8 cellular contexts compared by ENCODE assay signal in the genomic region with DNA sequence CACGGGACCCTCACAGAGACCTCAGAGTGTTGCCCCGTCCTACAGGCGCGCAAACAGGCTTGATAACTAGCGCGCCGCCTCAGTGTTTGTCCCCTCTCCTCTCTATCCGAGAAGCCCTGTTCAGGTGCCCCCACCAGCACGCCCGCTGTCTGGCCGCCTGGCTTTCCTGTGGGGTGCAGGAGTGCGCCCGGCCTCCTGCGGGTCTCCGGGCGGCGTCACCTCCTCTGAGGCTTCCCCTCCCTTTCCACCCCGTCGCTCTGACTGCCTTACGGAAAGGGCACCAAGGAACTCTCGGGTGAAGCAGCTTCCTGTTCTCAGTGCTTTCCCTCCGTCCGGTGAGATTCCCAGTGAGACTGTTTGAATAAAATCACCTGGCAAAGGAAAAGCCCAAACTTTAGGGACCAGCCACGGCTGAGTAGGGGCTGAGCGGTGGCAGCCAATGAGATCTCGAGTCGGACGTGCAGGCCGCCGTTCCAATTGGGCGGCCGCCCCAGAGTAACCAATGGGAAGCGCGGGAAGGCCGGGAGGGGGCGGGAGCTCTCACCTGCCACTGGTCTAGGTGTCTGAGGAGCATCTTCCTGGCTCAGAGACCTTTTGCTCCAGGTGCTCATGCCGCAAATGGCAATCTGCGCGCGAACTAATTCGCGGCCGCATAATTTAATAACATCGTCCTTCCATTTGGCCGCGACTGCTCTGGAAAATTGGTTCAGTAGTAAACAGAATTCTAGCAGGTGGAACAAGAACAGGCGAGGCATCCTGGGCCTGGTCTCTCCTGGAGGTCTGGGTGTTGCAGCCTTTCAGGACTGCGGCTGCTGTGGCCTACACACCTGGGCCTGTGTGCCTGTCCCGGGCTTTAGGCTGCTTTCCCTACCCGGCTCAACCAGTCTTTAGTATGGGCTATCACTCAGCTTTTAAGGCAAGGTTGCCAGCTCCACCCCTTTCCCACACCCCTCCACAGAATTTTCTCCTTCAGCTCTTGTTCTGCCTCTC. TPM values are rescaled to one million over a fixed set of nuclear protein-coding genes. Genes with fewer than 3 reads are reported as not detected.
DNase-seq lines count a peak whose midpoint lies in the region; ATAC-seq and TF ChIP-seq lines count a peak whose summit lies in the region.
"Not testable (repeated sequence)": the region's sequence is repeated elsewhere in the genome, so short reads cannot be mapped to it uniquely, and the experiment has no call there.

A gene with protein sequence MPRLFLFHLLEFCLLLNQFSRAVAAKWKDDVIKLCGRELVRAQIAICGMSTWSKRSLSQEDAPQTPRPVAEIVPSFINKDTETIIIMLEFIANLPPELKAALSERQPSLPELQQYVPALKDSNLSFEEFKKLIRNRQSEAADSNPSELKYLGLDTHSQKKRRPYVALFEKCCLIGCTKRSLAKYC (minus strand): TSS at position 885 of the 990 bp plus-strand sequence. CDS start 130 bp downstream, at position 755.

- not testable (repeated sequence) for H3K9ac ChIP-seq in smooth muscle cell (ENCODE audit: low read depth)

- H3K4me1 ChIP-seq in smooth muscle cell (ENCODE audit: low read depth) = not testable (repeated sequence)

- not testable (repeated sequence) for H3K79me2 ChIP-seq in smooth muscle cell (ENCODE audit: low read depth)

- H3K4me2 ChIP-seq in smooth muscle cell = peak within 1 kb of the TSS; percentile 42

- CTCF ChIA-PET in activated CD4-positive, alpha-beta memory T cell treated with anti-CD3 and anti-CD28 coated beads for 36 hours (lab: Charles Lee) = not testable (repeated sequence)

- intact Hi-C loops in activated CD4-positive, alpha-beta memory T cell treated with anti-CD3 and anti-CD28 coated beads for 36 hours (cut with micrococcal nuclease) = loop anchor here (5.0 kb wide), 1 partner anchor 152 kb away; a partner anchor contains a TSS

- H3K27me3 ChIP-seq in smooth muscle cell (ENCODE audit: low read depth) = not testable (repeated sequence)

- DNase-seq in NCI-H146 (lab: John Stamatoyannopoulos, UW) = peak; percentile 2
- DNase-seq in activated CD4-positive, alpha-beta memory T cell treated with anti-CD3 and anti-CD28 coated beads for 36 hours = peak; percentile 20
- DNase-seq in dermis blood vessel endothelial cell = peak; percentile 1
- not testable (repeated sequence) for DNase-seq in left lobe of liver (ENCODE audit: low spot score); smooth muscle cell (lab: John Stamatoyannopoulos, UW; ENCODE audit: unreplicated experiment)

- not testable (repeated sequence) for H3F3A ChIP-seq in smooth muscle cell (ENCODE audit: low read depth)

- peak within 1 kb of the TSS; percentile 27 for H2AFZ ChIP-seq in smooth muscle cell (ENCODE audit: low read depth)

- not testable (repeated sequence) for H3K9me3 ChIP-seq in smooth muscle cell (replicated peaks; ENCODE audit: low read depth)

- TF ChIP-seq CTCF in smooth muscle cell (IDR thresholded peaks at IDR 0.05; ENCODE audit: borderline replicate concordance, insufficient read depth, poor library complexity, severe bottlenecking) = not testable (repeated sequence)

- POLR2A ChIA-PET in activated CD4-positive, alpha-beta memory T cell treated with anti-CD3 and anti-CD28 coated beads for 36 hours (lab: Charles Lee) = not testable (repeated sequence)

- not testable (repeated sequence) for H4K20me1 ChIP-seq in smooth muscle cell (ENCODE audit: low read depth)

- not testable (repeated sequence) for H3K9me3 Mint-ChIP-seq in activated CD4-positive, alpha-beta memory T cell treated with anti-CD3 and anti-CD28 coated beads for 36 hours

- peak within 1 kb of the TSS; percentile 14; the same call in 1 of the 2 replicates for H3K4me3 ChIP-seq in GM08714 (ENCODE audit: low read length)
- H3K4me3 ChIP-seq in smooth muscle cell = not testable (repeated sequence)

- peak within 1 kb of the TSS; percentile 9 for H3K27ac Mint-ChIP-seq in activated CD4-positive, alpha-beta memory T cell treated with anti-CD3 and anti-CD28 coated beads for 36 hours

- not testable (repeated sequence) for H3K27ac ChIP-seq in smooth muscle cell (ENCODE audit: low read depth)

- peak; percentile 99 for ATAC-seq in GM21390 (IDR thresholded peaks at IDR 0.05; ENCODE audit: unreplicated experiment)
- peak; percentile 99 for ATAC-seq in HG03064 (IDR thresholded peaks at IDR 0.05; ENCODE audit: low read depth, unreplicated experiment)
- ATAC-seq in left lobe of liver = peak; percentile 99

- not testable (repeated sequence) for H3K36me3 ChIP-seq in smooth muscle cell (ENCODE audit: low read depth)

- WGBS in smooth muscle cell (ENCODE audit: low lambda C conversion rate) = 20% methylated on average over 14 of the region's 50 CpGs

- peaks cover 28% of the 10 kb centered on the region for H3K4me1 Mint-ChIP-seq in activated CD4-positive, alpha-beta memory T cell treated with anti-CD3 and anti-CD28 coated beads for 36 hours (ENCODE audit: low read depth)

- peak within 1 kb of the TSS; percentile 68 for H3K4me3 Mint-ChIP-seq in activated CD4-positive, alpha-beta memory T cell treated with anti-CD3 and anti-CD28 coated beads for 36 hours

- not testable (repeated sequence) for H3K36me3 Mint-ChIP-seq in activated CD4-positive, alpha-beta memory T cell treated with anti-CD3 and anti-CD28 coated beads for 36 hours

- not testable (repeated sequence) for H3K27me3 Mint-ChIP-seq in activated CD4-positive, alpha-beta memory T cell treated with anti-CD3 and anti-CD28 coated beads for 36 hours

RNA-seq across cellular contexts. Expression of the gene that starts here (rescaled TPM):
- total RNA-seq in activated CD4-positive, alpha-beta memory T cell treated with anti-CD3 and anti-CD28 coated beads for 36 hours = 1 to 10 TPM; 1.2 to 1.8 TPM
- total RNA-seq in dermis blood vessel endothelial cell (not detected in 2 replicates), left lobe of liver (not detected), smooth muscle cell (not detected in 2 replicates)
- polyA plus RNA-seq in smooth muscle cell = not detected in 2 replicates

Comparison
In these comparisons a context has a peak if more than half of its experiments do, and no peak if none do; other contexts are left out.
1. Peak in DNase-seq in dermis blood vessel endothelial cell; RNA of the gene not detected or under 1 TPM.
2. Peak in ATAC-seq in left lobe of liver; RNA of the gene not detected or under 1 TPM.